8 cellular contexts compared by ENCODE assay signal in the genomic region with DNA sequence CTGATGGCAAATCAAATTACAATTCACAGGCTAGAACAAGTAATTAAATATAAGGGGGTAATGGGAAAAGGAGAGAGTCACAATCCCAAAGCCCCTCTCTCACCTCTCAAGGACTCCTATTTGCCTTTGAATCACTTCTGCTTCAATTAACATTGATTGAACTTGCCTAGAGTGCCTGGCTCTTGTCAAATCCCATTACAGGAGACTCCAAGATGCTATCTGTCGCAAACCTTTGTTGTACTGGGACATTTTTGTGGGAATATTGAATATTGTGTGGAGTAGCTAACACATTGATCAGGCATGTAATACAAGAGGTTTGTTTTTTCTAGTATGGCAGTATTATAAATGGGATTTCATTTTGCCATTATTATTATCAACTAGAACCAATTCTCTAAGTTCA.
"Had no signal": no experiment of that assay in that cellular context is flagged by ENCODE, and none has a peak within 500 bp of the region (broad histone marks: within the 10 kb centered on the region; RNA-seq: fewer than 3 reads in every experiment).

No MANE protein-coding gene starts in this region.

- DNase-seq: H7, HFFc6, IMR-90, KG1 had no signal

- H2AFZ ChIP-seq: GM23338 had no signal

- H3K9me3 ChIP-seq: HAP-1 had no signal

- H3K4me1 ChIP-seq: HAP-1 had no signal

- H3K9me3 Mint-ChIP-seq: GM23338, HFFc6 had no signal

- H3K4me3 Mint-ChIP-seq: GM23338, HFFc6 had no signal

- ATAC-seq: GM23338, HCT116, K562 had no signal

- H3K27ac Mint-ChIP-seq: GM23338, HFFc6 had no signal

- H3K36me3 ChIP-seq: HAP-1 had no signal

- H3K4me2 ChIP-seq: GM23338 had no signal

- H3K4me3 ChIP-seq: GM23338, HAP-1, K562 had no signal
